In the genomic region with DNA sequence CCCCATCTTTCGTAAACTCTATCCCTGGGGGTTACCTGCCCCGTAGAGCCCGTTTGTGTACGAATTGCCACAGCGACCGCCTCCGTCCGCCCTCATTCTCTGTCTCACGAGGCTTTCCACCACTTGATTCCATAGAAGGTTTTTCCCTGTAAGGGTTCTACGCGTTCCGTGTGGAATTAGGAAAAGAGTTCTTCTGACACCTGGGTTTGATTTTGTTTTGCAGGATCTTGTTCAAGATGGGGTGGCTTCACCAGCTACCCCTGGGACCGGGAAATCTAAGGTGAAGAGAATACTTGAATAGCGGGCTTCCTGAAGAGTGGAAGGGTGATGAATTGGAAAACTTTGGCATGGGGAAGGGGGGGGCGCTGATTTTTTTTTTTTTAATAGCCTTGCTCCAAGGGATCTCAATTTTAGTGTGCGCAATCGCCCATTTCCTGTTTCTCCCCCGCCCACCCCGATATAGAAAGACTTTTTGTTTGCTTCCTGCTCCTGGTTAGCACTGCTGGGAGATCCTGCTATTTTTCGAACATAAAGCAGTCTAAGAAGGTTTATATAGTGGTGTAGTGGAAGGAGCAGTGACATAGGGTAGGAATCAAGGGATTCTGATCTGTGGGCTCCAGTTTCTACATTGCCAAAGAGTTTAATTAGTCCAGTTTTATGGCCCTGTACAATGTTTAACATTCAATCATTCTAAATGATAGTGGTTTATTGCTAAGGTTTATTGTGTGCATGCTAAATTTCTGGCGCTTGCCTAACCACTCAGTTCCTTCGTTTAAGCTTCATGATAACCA, we compare ENCODE assay signal across 8 cellular contexts. TPM values are rescaled to one million over a fixed set of nuclear protein-coding genes. Genes with fewer than 3 reads are reported as not detected.
A peak's percentile ranks its signal among the peaks of the same experiment; 100 is the strongest.
DNase-seq lines count a peak whose midpoint lies in the region; ATAC-seq and TF ChIP-seq lines count a peak whose summit lies in the region.

No MANE protein-coding gene starts in this region.

- H3K4me3 Mint-ChIP-seq in MCF 10A (ENCODE audit: unreplicated experiment), result peak overlapping the region; percentile 93

- peaks cover 47% of the 10 kb centered on the region for H3K36me3 ChIP-seq in SJSA1
- H3K36me3 ChIP-seq in kidney epithelial cell (ENCODE audit: control insufficient read depth, insufficient read depth, low read length), result no peaks in the 10 kb centered on the region

- no peaks in the 10 kb centered on the region for H3K27me3 Mint-ChIP-seq in MCF 10A (ENCODE audit: insufficient read depth, unreplicated experiment)

- H3K36me3 Mint-ChIP-seq in MCF 10A (ENCODE audit: insufficient read depth, unreplicated experiment), result peaks cover 48% of the 10 kb centered on the region

- H3K27me3 ChIP-seq in SJSA1 (replicated peaks), result no peaks in the 10 kb centered on the region
- no peaks in the 10 kb centered on the region for H3K27me3 ChIP-seq in kidney epithelial cell (ENCODE audit: control insufficient read depth, insufficient read depth, low read length)

- peak overlapping the region; percentile 91 for H3K27ac ChIP-seq in SJSA1

- H3K4me1 ChIP-seq in SJSA1 (replicated peaks), result peaks cover 14% of the 10 kb centered on the region

- TSS peak; percentile 62 for BruUV-seq in MCF 10A (replicated peaks; lab: Mats Ljungman, UMichigan)

- ATAC-seq in GM19397 (IDR thresholded peaks at IDR 0.05; ENCODE audit: unreplicated experiment) (peak; percentile 1), HG03571 (IDR thresholded peaks at IDR 0.05; ENCODE audit: unreplicated experiment) (peak; percentile 27)

- CTCF ChIA-PET in MCF 10A (lab: Yijun Ruan, JAX), result interaction anchor here (0.7 to 1.4 kb wide), 4 partner anchors 16 to 192 kb away, joined by 3 to 13 read pairs (median 4); no protein-coding TSS in a partner anchor

- H3K27ac Mint-ChIP-seq in MCF 10A (ENCODE audit: low read depth, unreplicated experiment), result peak overlapping the region; percentile 99

- POLR2A ChIA-PET in MCF 10A (lab: Yijun Ruan, JAX), result interaction anchor here (0.6 to 4.3 kb wide), 28 partner anchors 9 to 187 kb away, joined by 3 to 59 read pairs (median 6); a partner anchor contains a TSS

- no peaks in the 10 kb centered on the region for H3K9me3 Mint-ChIP-seq in MCF 10A (ENCODE audit: unreplicated experiment)

- intact Hi-C loops in MCF 10A (cut with micrococcal nuclease), result loop anchor here (1.0 kb wide), 3 partner anchors 36 to 99 kb away; no protein-coding TSS in a partner anchor

- H3K4me3 ChIP-seq in SJSA1, result peak overlapping the region; percentile 76
- H3K4me3 ChIP-seq in kidney epithelial cell (ENCODE audit: low read depth, low read length), result peak overlapping the region; percentile 78

- peak; percentile 4 for DNase-seq in DMS114 treated with DMSO at 0.1 percent for 48 hours (lab: John Stamatoyannopoulos, UW; ENCODE audit: unreplicated experiment)
- DNase-seq in SJSA1 (ENCODE audit: low read depth in 1 of 2, low spot score in 2 of 2), result no peak
- DNase-seq in MCF 10A (ENCODE audit: unreplicated experiment), result no peak
- no peak for DNase-seq in kidney epithelial cell (ENCODE audit: low read depth)
- peak in 2 of 3 experiments; percentile 1 to 9 for DNase-seq in stimulated activated CD4-positive, alpha-beta T cell treated with anti-CD3 and anti-CD28 coated beads, TNF-alpha, amount 100 ng/mL, for 4 hours (ENCODE audit: low read depth in 3 of 3)
- no peak for DNase-seq in putamen (ENCODE audit: low spot score)

- H3K9me3 ChIP-seq in SJSA1 (replicated peaks), result no peaks in the 10 kb centered on the region

- peaks cover 11% of the 10 kb centered on the region for H3K4me1 Mint-ChIP-seq in MCF 10A (ENCODE audit: insufficient read depth, unreplicated experiment)

- no peak for TF ChIP-seq CTCF in MCF 10A (IDR thresholded peaks at IDR 0.05; ENCODE audit: unreplicated experiment)
- no peak for TF ChIP-seq CTCF in kidney epithelial cell (IDR thresholded peaks at IDR 0.05; ENCODE audit: insufficient read depth, low read length, poor library complexity, severe bottlenecking)

RNA-seq across cellular contexts. Expression of a gene that starts 0.6 kb away (rescaled TPM):
- total RNA-seq in SJSA1 (2014; rRNA removed; shearing (Covaris generic)), result 18.6 and 18.8 TPM in 2 replicates
- 29.8 and 39.7 TPM in 2 replicates for total RNA-seq in MCF 10A (2022)
- 24.7 and 25.3 TPM in 2 replicates for total RNA-seq in kidney epithelial cell

Comparison
In these comparisons a context has a peak if more than half of its experiments do, and no peak if none do; other contexts are left out.
1. DNase-seq: peak in DMS114 treated with DMSO at 0.1 percent for 48 hours (single experiment) and stimulated activated CD4-positive, alpha-beta T cell treated with anti-CD3 and anti-CD28 coated beads, TNF-alpha, amount 100 ng/mL, for 4 hours (2 of 3); none in SJSA1 (0 of 2), MCF 10A (single experiment), kidney epithelial cell (single experiment) and putamen (single experiment).